In genomic region chr1:119040906-119041305, GRCh38 we compare ENCODE assay signal across 22 cellular contexts. TPM values are rescaled to one million over a fixed set of nuclear protein-coding genes. Genes with fewer than 3 reads are reported as not detected.
DNase-seq lines count a peak whose midpoint lies in the region; ATAC-seq and TF ChIP-seq lines count a peak whose summit lies in the region.
"Had no signal": no experiment of that assay in that cellular context is flagged by ENCODE, and none has a peak within 500 bp of the region (broad histone marks: within the 10 kb centered on the region; RNA-seq: fewer than 3 reads in every experiment).

No MANE protein-coding gene starts in this region.

- peak; percentile 38 for DNase-seq in GM04504 (ENCODE audit: low read depth)
- peak; percentile 20 to 80 (median 72) for DNase-seq in adrenal gland
- peak; percentile 27 for DNase-seq in left ventricle myocardium superior
- DNase-seq in skeletal muscle cell (ENCODE audit: low read depth) = peak; percentile 68
- no peak for DNase-seq in T-helper 2 cell
- DNase-seq in Caco-2 = no peak
- DNase-seq: activated CD4-positive, alpha-beta memory T cell treated with anti-CD3 and anti-CD28 coated beads for 36 hours; activated naive CD4-positive, alpha-beta T cell treated with anti-CD3 and anti-CD28 coated beads, Interleukin-2, amount 50 U/mL, for 16 hours; activated T-cell treated with anti-CD3 and anti-CD28 coated beads, Interleukin-2, amount 50 U/mL, for 24 hours; NCI-H1436; NCI-H226; stimulated activated CD4-positive, alpha-beta T cell treated with anti-CD3 and anti-CD28 coated beads, Interleukin-4, amount 100 ng/mL, for 4 hours; stimulated activated CD8-positive, alpha-beta memory T cell treated with anti-CD3 and anti-CD28 coated beads, Interleukin-4, amount 100 ng/mL, for 48 hours had no signal

- H3K27ac ChIP-seq in adrenal gland = no peak overlapping the region
- H3K27ac ChIP-seq: C4-2B, epithelial cell of prostate, neutrophil, skin epidermis, VCaP had no signal

- no TSS peak for BruUV-seq in Caco-2 (replicated peaks; lab: Mats Ljungman, UMichigan)

- H3K36me3 ChIP-seq in adrenal gland (replicated peaks in 1 of 2) (no peaks in the 10 kb centered on the region), Caco-2 (ENCODE audit: control insufficient read depth, insufficient read depth, low read length) (no peaks in the 10 kb centered on the region)
- H3K36me3 ChIP-seq: neutrophil had no signal

- no peaks in the 10 kb centered on the region for H3K27me3 Mint-ChIP-seq in Caco-2 (ENCODE audit: insufficient read depth, unreplicated experiment)
- H3K27me3 Mint-ChIP-seq: activated CD4-positive, alpha-beta memory T cell treated with anti-CD3 and anti-CD28 coated beads for 36 hours; activated T-cell treated with anti-CD3 and anti-CD28 coated beads, Interleukin-2, amount 50 U/mL, for 24 hours; dendritic cell treated with granulocyte-macrophage colony-stimulating factor and Interleukin-4, amounts not matched to agents 40 ng/mL and 50 ng/mL, for 4 days had no signal

- TF ChIP-seq POLR2A in adrenal gland (IDR thresholded peaks at IDR 0.05) = no peak

- no peaks in the 10 kb centered on the region for H3K27me3 ChIP-seq in adrenal gland
- no peaks in the 10 kb centered on the region for H3K27me3 ChIP-seq in Caco-2 (replicated peaks; ENCODE audit: control insufficient read depth, insufficient read depth, low read length)
- H3K27me3 ChIP-seq: neutrophil had no signal

- POLR2A ChIA-PET in Caco-2 (lab: Charles Lee) = no interaction called here

- ATAC-seq in left ventricle myocardium superior = peak; percentile 78
- no peak for ATAC-seq in GM21367 (IDR thresholded peaks at IDR 0.05; ENCODE audit: unreplicated experiment)
- no peak for ATAC-seq in SK-N-SH treated with all-trans-retinoic acid at 6 μM for 48 hours

- CTCF ChIA-PET in Caco-2 (lab: Charles Lee) = no interaction called here

- intact Hi-C loops in adrenal gland (cut with DNase I) (no loop called here), left ventricle myocardium superior (cut with micrococcal nuclease) (no loop called here), Caco-2 (cut with micrococcal nuclease; ENCODE audit: unreplicated experiment) (no loop called here)

- H3K4me3 ChIP-seq in adrenal gland (no peak overlapping the region), skeletal muscle cell (ENCODE audit: low read depth, low read length) (no peak overlapping the region), Caco-2 (ENCODE audit: low read depth, low read length) (no peak overlapping the region)
- H3K4me3 ChIP-seq: skin epidermis had no signal

- no peaks in the 10 kb centered on the region for H3K9me3 Mint-ChIP-seq in Caco-2 (ENCODE audit: unreplicated experiment)
- H3K9me3 Mint-ChIP-seq: activated CD4-positive, alpha-beta memory T cell treated with anti-CD3 and anti-CD28 coated beads for 36 hours; activated T-cell treated with anti-CD3 and anti-CD28 coated beads, Interleukin-2, amount 50 U/mL, for 24 hours; dendritic cell treated with granulocyte-macrophage colony-stimulating factor and Interleukin-4, amounts not matched to agents 40 ng/mL and 50 ng/mL, for 4 days had no signal

- no peaks in the 10 kb centered on the region for H3K4me1 Mint-ChIP-seq in Caco-2 (ENCODE audit: low read depth, unreplicated experiment)

- no peak overlapping the region for H3K27ac Mint-ChIP-seq in Caco-2 (ENCODE audit: unreplicated experiment)
- H3K27ac Mint-ChIP-seq: activated CD4-positive, alpha-beta memory T cell treated with anti-CD3 and anti-CD28 coated beads for 36 hours; activated T-cell treated with anti-CD3 and anti-CD28 coated beads, Interleukin-2, amount 50 U/mL, for 24 hours; dendritic cell treated with granulocyte-macrophage colony-stimulating factor and Interleukin-4, amounts not matched to agents 40 ng/mL and 50 ng/mL, for 4 days had no signal

- TF ChIP-seq CTCF in adrenal gland (IDR thresholded peaks at IDR 0.05) = no peak
- no peak for TF ChIP-seq CTCF in Caco-2 (IDR thresholded peaks at IDR 0.05; ENCODE audit: insufficient read depth in 1 of 2, low read depth in 1 of 2, low read length in 1 of 2, severe bottlenecking in 1 of 2, unreplicated experiment in 1 of 2)

- H3K4me1 ChIP-seq in adrenal gland (replicated peaks in 1 of 2) = peaks cover 0 to 6% of the 10 kb centered on the region in 2 donors
- H3K4me1 ChIP-seq in Caco-2 = no peaks in the 10 kb centered on the region

- no peaks in the 10 kb centered on the region for H3K36me3 Mint-ChIP-seq in Caco-2 (ENCODE audit: insufficient read depth, unreplicated experiment)

- H3K9me3 ChIP-seq in adrenal gland (replicated peaks in 1 of 3) (no peaks in the 10 kb centered on the region), Caco-2 (no peaks in the 10 kb centered on the region)
- H3K9me3 ChIP-seq: neutrophil had no signal

- no peak overlapping the region for H3K4me3 Mint-ChIP-seq in Caco-2 (ENCODE audit: unreplicated experiment)
- H3K4me3 Mint-ChIP-seq: activated CD4-positive, alpha-beta memory T cell treated with anti-CD3 and anti-CD28 coated beads for 36 hours; activated T-cell treated with anti-CD3 and anti-CD28 coated beads, Interleukin-2, amount 50 U/mL, for 24 hours; dendritic cell treated with granulocyte-macrophage colony-stimulating factor and Interleukin-4, amounts not matched to agents 40 ng/mL and 50 ng/mL, for 4 days had no signal

- 35 to 70% (median 45%) methylated on average over 2 of the region's 2 CpGs for WGBS in adrenal gland, 4 donors

TF ChIP-seq in SK-N-SH treated with all-trans-retinoic acid at 6 μM for 48 hours, 23 proteins besides CTCF, POLR2A, EP300 and RAD21:
- no peak for TF ChIP-seq ARNTL (CRISPR knock-in tag; IDR thresholded peaks at IDR 0.05; ENCODE audit: borderline replicate concordance, low read depth)
- TF ChIP-seq RARB (CRISPR knock-in tag; IDR thresholded peaks at IDR 0.05) = no peak
- no peak for TF ChIP-seq ZNF70 (CRISPR knock-in tag; IDR thresholded peaks at IDR 0.05)
- no peak for TF ChIP-seq TOX (CRISPR knock-in tag; IDR thresholded peaks at IDR 0.05; ENCODE audit: borderline replicate concordance)
- no peak for TF ChIP-seq TSHZ2 (CRISPR knock-in tag; IDR thresholded peaks at IDR 0.05)
- no peak for TF ChIP-seq CREB5 (CRISPR knock-in tag; IDR thresholded peaks at IDR 0.05; ENCODE audit: low read depth)
- TF ChIP-seq BACH2 (CRISPR knock-in tag; IDR thresholded peaks at IDR 0.05; ENCODE audit: borderline replicate concordance) = no peak

RNA-seq across cellular contexts. Expression of gene TBX15, which starts 52.8 kb away (rescaled TPM):
- under 1 TPM in 6 of 8 donors, not detected in 2; 0.11 to 0.44 (median 0.15) TPM for total RNA-seq in adrenal gland
- polyA plus RNA-seq in adrenal gland = under 1 TPM; 0.11 to 0.48 (median 0.27) TPM
- 0.64 TPM for total RNA-seq in left ventricle myocardium superior
- total RNA-seq in Caco-2 (2022) = 0.11 TPM in 1 of 2 replicates, not detected in the other
- total RNA-seq: activated CD4-positive, alpha-beta memory T cell treated with anti-CD3 and anti-CD28 coated beads for 36 hours; kidney epithelial cell had no signal

Comparison
In these comparisons a context has a peak if more than half of its experiments do, and no peak if none do; other contexts are left out.
1. DNase-seq: peak in GM04504 (single experiment), adrenal gland (7 of 7), left ventricle myocardium superior (single experiment) and skeletal muscle cell (single experiment); none in T-helper 2 cell (0 of 5) and Caco-2 (0 of 2).